ENCODE assay signal across 14 cellular contexts in the genomic region with DNA sequence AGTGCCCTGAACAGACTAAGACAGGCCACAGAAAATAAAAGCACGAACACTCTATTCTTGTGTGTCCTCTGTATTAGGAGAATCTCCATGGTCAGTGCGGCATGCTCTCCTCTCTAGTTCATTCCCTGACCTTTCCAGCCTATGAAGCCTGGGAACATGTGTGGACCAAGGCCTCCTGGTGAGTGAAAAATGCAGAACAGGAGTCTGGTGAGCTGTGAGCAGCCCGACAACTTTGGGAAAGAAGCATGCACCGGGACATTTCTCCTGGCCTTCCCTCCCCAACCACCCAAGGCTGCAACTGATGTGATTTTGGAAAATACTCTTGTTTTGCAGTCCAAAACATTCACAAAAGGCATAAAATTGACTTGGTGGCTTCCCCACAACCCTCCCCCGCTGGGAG.
DNase-seq lines count a peak whose midpoint lies in the region; TF ChIP-seq lines count a peak whose summit lies in the region.
"Had no signal": no experiment of that assay in that cellular context is flagged by ENCODE, and none has a peak within 500 bp of the region (broad histone marks: within the 10 kb centered on the region; RNA-seq: fewer than 3 reads in every experiment).

No MANE protein-coding gene starts in this region.

- DNase-seq in choroid plexus epithelial cell (ENCODE audit: low read depth) (peak; percentile 6), fibroblast of gingiva (ENCODE audit: low read depth) (peak; percentile 27), smooth muscle cell of the brain vasculature (ENCODE audit: low read depth, low spot score) (peak; percentile 57), NCI-H748 treated with DMSO at 0.1 percent for 48 hours (lab: John Stamatoyannopoulos, UW) (no peak), NCI-H748 (lab: John Stamatoyannopoulos, UW; ENCODE audit: unreplicated experiment) (no peak)
- DNase-seq in stimulated activated CD4-positive, alpha-beta T cell treated with anti-CD3 and anti-CD28 coated beads, Interleukin-12 subunit alpha, Interleukin-12 subunit beta, amount 100 ng/mL, for 4 hours, result no peak
- DNase-seq: C1 segment of cervical spinal cord; Calu3; CD4-positive, alpha-beta memory T cell; COR-L47; DMS53; DMS79 treated with DMSO at 0.1 percent for 48 hours; GM23248; H9 had no signal

- no peak for TF ChIP-seq CTCF in choroid plexus epithelial cell (conservative IDR thresholded peaks at IDR 0.05; ENCODE audit: low read depth, low read length)

- H3K4me3 ChIP-seq in choroid plexus epithelial cell (ENCODE audit: low read depth, low read length), result no peak overlapping the region
- H3K4me3 ChIP-seq: GM23248 had no signal

Comparison
In these comparisons a context has a peak if more than half of its experiments do, and no peak if none do; other contexts are left out.
1. DNase-seq: peak in choroid plexus epithelial cell (single experiment), fibroblast of gingiva (single experiment) and smooth muscle cell of the brain vasculature (single experiment); none in NCI-H748 treated with DMSO at 0.1 percent for 48 hours (single experiment), stimulated activated CD4-positive, alpha-beta T cell treated with anti-CD3 and anti-CD28 coated beads, Interleukin-12 subunit alpha, Interleukin-12 subunit beta, amount 100 ng/mL, for 4 hours (single experiment) and NCI-H748 (single experiment).